In genomic region chr12:76611533-76611932, GRCh38 we compare ENCODE assay signal across 14 cellular contexts. TPM values are rescaled to one million over a fixed set of nuclear protein-coding genes. Genes with fewer than 3 reads are reported as not detected.
DNase-seq lines count a peak whose midpoint lies in the region; ATAC-seq and TF ChIP-seq lines count a peak whose summit lies in the region.
"Had no signal": no experiment of that assay in that cellular context is flagged by ENCODE, and none has a peak within 500 bp of the region (broad histone marks: within the 10 kb centered on the region; RNA-seq: fewer than 3 reads in every experiment).

No MANE protein-coding gene starts in this region.

- no peaks in the 10 kb centered on the region for H3K4me1 ChIP-seq in osteoblast (ENCODE audit: insufficient read depth, low read length)

- H3K9me3 ChIP-seq in osteoblast (ENCODE audit: low read depth, low read length), result no peaks in the 10 kb centered on the region

- H3K4me2 ChIP-seq in osteoblast (ENCODE audit: insufficient read depth, low read length), result no peak overlapping the region

- intact Hi-C loops in dorsolateral prefrontal cortex (cut with DNase I), result no loop called here

- TF ChIP-seq CTCF in choroid plexus epithelial cell (conservative IDR thresholded peaks at IDR 0.05; ENCODE audit: low read depth, low read length) (no peak), osteoblast (IDR thresholded peaks at IDR 0.05; ENCODE audit: extremely low read depth, low read depth, low read length) (no peak), dorsolateral prefrontal cortex (IDR thresholded peaks at IDR 0.05 in 54 of 56, conservative IDR thresholded peaks at IDR 0.05 in 2 of 56; ENCODE audit: low read depth in 1 of 56, partially characterized antibody in 56 of 56) (no peak)

- H4K20me1 ChIP-seq in osteoblast (ENCODE audit: insufficient read depth, low read length), result no peaks in the 10 kb centered on the region

- no peak overlapping the region for H3K4me3 ChIP-seq in choroid plexus epithelial cell (ENCODE audit: low read depth, low read length)
- no peak overlapping the region for H3K4me3 ChIP-seq in osteoblast (ENCODE audit: insufficient read depth, low read length)
- no peak overlapping the region for H3K4me3 ChIP-seq in dorsolateral prefrontal cortex

- H2AFZ ChIP-seq in osteoblast (ENCODE audit: low read length), result peak overlapping the region; percentile 16

- peak; percentile 98 for DNase-seq in EH (ENCODE audit: low read depth)
- DNase-seq in NCI-H460 (ENCODE audit: extremely low read depth, low read depth), result peak; percentile 65
- DNase-seq in choroid plexus epithelial cell (ENCODE audit: low read depth), result peak; percentile 92
- peak; percentile 73 for DNase-seq in osteoblast (ENCODE audit: insufficient read length, low spot score, missing footprints)
- DNase-seq in dorsolateral prefrontal cortex, result no peak
- no peak for DNase-seq in UCSD-AML1 (lab: John Stamatoyannopoulos, UW; ENCODE audit: unreplicated experiment)
- DNase-seq in DMS53 (lab: John Stamatoyannopoulos, UW), result no peak
- DNase-seq: activated CD4-positive, CD25-positive, alpha-beta regulatory T cell treated with anti-CD3 and anti-CD28 coated beads, Interleukin-2, amount 50 U/mL, for 72 hours; activated effector memory CD4-positive, alpha-beta T cell treated with anti-CD3 and anti-CD28 coated beads, Interleukin-2, amount 50 U/mL, for 16 hours; DMS 273 treated with DMSO at 0.1 percent for 48 hours; natural killer cell; NCI-H1105; NK-92 treated with Interleukin-12 subunit alpha and Interleukin-12 subunit beta, amount 100 ng/mL, for 24 hours had no signal

- H3K27me3 ChIP-seq in osteoblast (ENCODE audit: insufficient read depth, low read length), result no peaks in the 10 kb centered on the region
- no peaks in the 10 kb centered on the region for H3K27me3 ChIP-seq in dorsolateral prefrontal cortex

- H3K36me3 ChIP-seq in osteoblast (ENCODE audit: insufficient read depth, low read length), result no peaks in the 10 kb centered on the region

- ATAC-seq in HG03571 (IDR thresholded peaks at IDR 0.05; ENCODE audit: unreplicated experiment), result no peak
- ATAC-seq: natural killer cell had no signal

- H3K79me2 ChIP-seq in osteoblast (ENCODE audit: insufficient read depth, low read length), result no peaks in the 10 kb centered on the region

- peak overlapping the region; percentile 6 for H3K27ac ChIP-seq in osteoblast (ENCODE audit: low read depth, low read length)
- H3K27ac ChIP-seq in dorsolateral prefrontal cortex, result no peak overlapping the region

RNA-seq across cellular contexts. Expression of gene OSBPL8, which starts 52.0 kb away (rescaled TPM):
- 37.7 and 43.4 TPM in 2 replicates for total RNA-seq in NCI-H460 (2014; rRNA removed; shearing (Covaris generic))
- polyA plus RNA-seq in NCI-H460 (2014; cell fraction: nucleus; rRNA removed), result 14.4 and 31.3 TPM in 2 replicates
- 193 and 204 TPM in 2 replicates for total RNA-seq in osteoblast
- 100 to 1,000 TPM in 38 of 120 experiments, 10 to 100 TPM in 82; 57.8 to 129 (median 93.5) TPM for total RNA-seq in dorsolateral prefrontal cortex

Comparison
In these comparisons a context has a peak if more than half of its experiments do, and no peak if none do; other contexts are left out.
1. DNase-seq: peak in EH (single experiment), NCI-H460 (single experiment), choroid plexus epithelial cell (single experiment) and osteoblast (single experiment); none in dorsolateral prefrontal cortex (0 of 10), UCSD-AML1 (single experiment) and DMS53 (single experiment).